In the genomic region with DNA sequence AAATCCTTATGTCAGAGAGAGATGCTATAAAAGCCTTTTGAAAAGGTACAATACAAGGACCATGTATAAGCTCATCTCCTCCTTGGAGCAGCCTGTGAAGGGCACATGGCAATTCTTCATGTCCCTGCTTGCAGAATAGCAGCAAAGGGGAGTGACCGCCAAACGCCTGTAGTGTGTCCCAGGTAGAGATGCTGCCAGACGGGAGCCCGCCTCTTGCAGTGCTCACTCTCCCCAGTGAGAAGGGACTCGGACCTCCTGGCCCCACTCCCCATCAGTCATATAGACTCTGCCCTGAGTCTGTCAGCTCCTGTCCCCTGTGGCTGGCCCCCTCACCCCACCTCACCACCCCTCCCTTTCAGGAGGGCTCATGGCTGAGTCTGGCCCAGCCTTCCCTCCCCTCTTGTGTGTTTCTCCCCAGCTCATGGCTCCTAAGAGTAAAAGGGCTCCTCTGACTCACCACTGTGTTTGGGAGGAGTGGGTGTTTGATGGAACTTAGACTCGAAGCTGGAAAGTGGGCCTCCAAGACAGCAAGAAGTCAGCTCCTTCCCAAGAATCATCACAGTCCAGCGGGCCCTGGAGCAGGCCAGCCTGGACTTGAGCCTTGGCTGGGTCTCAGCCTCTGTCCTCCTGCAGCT, we compare ENCODE assay signal across 15 cellular contexts. TPM values are rescaled to one million over a fixed set of nuclear protein-coding genes. Genes with fewer than 3 reads are reported as not detected.
DNase-seq lines count a peak whose midpoint lies in the region; ATAC-seq and TF ChIP-seq lines count a peak whose summit lies in the region.
"Had no signal": no experiment of that assay in that cellular context is flagged by ENCODE, and none has a peak within 500 bp of the region (broad histone marks: within the 10 kb centered on the region; RNA-seq: fewer than 3 reads in every experiment).

No MANE protein-coding gene starts in this region.

- POLR2A ChIA-PET in activated CD8-positive, alpha-beta T cell treated with anti-CD3 and anti-CD28 coated beads, Interleukin-2, amount 10 ng/mL, durations not matched to agents 7 days and 5 days (lab: Charles Lee), result interaction anchor here (0.8 to 1.0 kb wide), 2 partner anchors 11 to 49 kb away, joined by 3 read pairs; no protein-coding TSS in a partner anchor
- POLR2A ChIA-PET in HEK293T (lab: Yijun Ruan, JAX), result interaction anchor here (0.6 kb wide), 1 partner anchor 14 kb away, joined by 4 read pairs; no protein-coding TSS in a partner anchor

- peak overlapping the region; percentile 62 for H3K27ac Mint-ChIP-seq in activated CD8-positive, alpha-beta T cell treated with anti-CD3 and anti-CD28 coated beads, Interleukin-2, amount 10 ng/mL, durations not matched to agents 7 days and 5 days
- H3K27ac Mint-ChIP-seq in memory B cell, result peak overlapping the region; percentile 86

- no peaks in the 10 kb centered on the region for H3K27me3 Mint-ChIP-seq in activated CD8-positive, alpha-beta T cell treated with anti-CD3 and anti-CD28 coated beads, Interleukin-2, amount 10 ng/mL, durations not matched to agents 7 days and 5 days (ENCODE audit: low read depth)
- H3K27me3 Mint-ChIP-seq in memory B cell, result no peaks in the 10 kb centered on the region

- peak; percentile 14 for DNase-seq in stimulated activated CD4-positive, alpha-beta T cell treated with anti-CD3 and anti-CD28 coated beads, Interleukin-15, amount 100 ng/mL, for 24 hours
- no peak for DNase-seq in stimulated activated CD4-positive, alpha-beta T cell treated with anti-CD3 and anti-CD28 coated beads, Interleukin-2, amount 100 ng/mL, for 48 hours
- no peak for DNase-seq in activated CD8-positive, alpha-beta T cell treated with anti-CD3 and anti-CD28 coated beads, Interleukin-2, amount 10 ng/mL, durations not matched to agents 7 days and 5 days
- DNase-seq in memory B cell (ENCODE audit: low spot score in 2 of 2) (no peak), HEK293T (ENCODE audit: extremely low spot score) (no peak), NCI-H774 (lab: John Stamatoyannopoulos, UW) (no peak)
- DNase-seq: activated gamma-delta T cell; AML-193; brain microvascular endothelial cell; dermis blood vessel endothelial cell; NCI-H1092; PC-3; stimulated activated CD8-positive, alpha-beta memory T cell treated with anti-CD3 and anti-CD28 coated beads, Interleukin-4, amount 100 ng/mL, for 48 hours had no signal

- no peaks in the 10 kb centered on the region for H3K9me3 Mint-ChIP-seq in activated CD8-positive, alpha-beta T cell treated with anti-CD3 and anti-CD28 coated beads, Interleukin-2, amount 10 ng/mL, durations not matched to agents 7 days and 5 days (ENCODE audit: insufficient read depth)
- no peaks in the 10 kb centered on the region for H3K9me3 Mint-ChIP-seq in memory B cell
- H3K9me3 Mint-ChIP-seq: GM23338 had no signal

- no peak for ATAC-seq in activated CD8-positive, alpha-beta T cell treated with anti-CD3 and anti-CD28 coated beads, Interleukin-2, amount 10 ng/mL, durations not matched to agents 7 days and 5 days
- ATAC-seq in memory B cell (ENCODE audit: low read depth), result no peak
- ATAC-seq in HG03520 (IDR thresholded peaks at IDR 0.05; ENCODE audit: unreplicated experiment), result no peak
- ATAC-seq: GM23338, PC-3 had no signal

- peaks cover 19% of the 10 kb centered on the region for H3K4me1 Mint-ChIP-seq in activated CD8-positive, alpha-beta T cell treated with anti-CD3 and anti-CD28 coated beads, Interleukin-2, amount 10 ng/mL, durations not matched to agents 7 days and 5 days (ENCODE audit: low read depth)
- H3K4me1 Mint-ChIP-seq in memory B cell, result peaks cover 22% of the 10 kb centered on the region
- H3K4me1 Mint-ChIP-seq: GM23338 had no signal

- H3K36me3 Mint-ChIP-seq in activated CD8-positive, alpha-beta T cell treated with anti-CD3 and anti-CD28 coated beads, Interleukin-2, amount 10 ng/mL, durations not matched to agents 7 days and 5 days (ENCODE audit: low read depth), result peaks cover 71% of the 10 kb centered on the region
- peaks cover 11% of the 10 kb centered on the region for H3K36me3 Mint-ChIP-seq in memory B cell

- no peak overlapping the region for H3K4me3 Mint-ChIP-seq in activated CD8-positive, alpha-beta T cell treated with anti-CD3 and anti-CD28 coated beads, Interleukin-2, amount 10 ng/mL, durations not matched to agents 7 days and 5 days
- H3K4me3 Mint-ChIP-seq in memory B cell, result no peak overlapping the region
- H3K4me3 Mint-ChIP-seq: GM23338 had no signal

- CTCF ChIA-PET in activated CD8-positive, alpha-beta T cell treated with anti-CD3 and anti-CD28 coated beads, Interleukin-2, amount 10 ng/mL, durations not matched to agents 7 days and 5 days (lab: Charles Lee), result interaction anchor here (1.3 to 1.7 kb wide), 2 partner anchors 11 to 62 kb away, joined by 3 to 11 read pairs; no protein-coding TSS in a partner anchor
- CTCF ChIA-PET in HEK293T (lab: Yijun Ruan, JAX), result interaction anchor here (2.7 kb wide), 1 partner anchor 10 kb away, joined by 14 read pairs; no protein-coding TSS in a partner anchor

TF ChIP-seq in HEK293T, 16 proteins besides CTCF, POLR2A, EP300 and RAD21:
- TF ChIP-seq, protein P1, sequence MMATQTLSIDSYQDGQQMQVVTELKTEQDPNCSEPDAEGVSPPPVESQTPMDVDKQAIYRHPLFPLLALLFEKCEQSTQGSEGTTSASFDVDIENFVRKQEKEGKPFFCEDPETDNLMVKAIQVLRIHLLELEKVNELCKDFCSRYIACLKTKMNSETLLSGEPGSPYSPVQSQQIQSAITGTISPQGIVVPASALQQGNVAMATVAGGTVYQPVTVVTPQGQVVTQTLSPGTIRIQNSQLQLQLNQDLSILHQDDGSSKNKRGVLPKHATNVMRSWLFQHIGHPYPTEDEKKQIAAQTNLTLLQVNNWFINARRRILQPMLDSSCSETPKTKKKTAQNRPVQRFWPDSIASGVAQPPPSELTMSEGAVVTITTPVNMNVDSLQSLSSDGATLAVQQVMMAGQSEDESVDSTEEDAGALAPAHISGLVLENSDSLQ (IDR thresholded peaks at IDR 0.05), result no peak
- TF ChIP-seq SP1 (IDR thresholded peaks at IDR 0.05), result no peak
- TF ChIP-seq HDGF (IDR thresholded peaks at IDR 0.05; ENCODE audit: borderline replicate concordance), result no peak
- no peak for TF ChIP-seq NFRKB (IDR thresholded peaks at IDR 0.05)
- TF ChIP-seq SUZ12 (IDR thresholded peaks at IDR 0.05), result no peak
- TF ChIP-seq FOXK2 (IDR thresholded peaks at IDR 0.05), result no peak
- no peak for TF ChIP-seq FOXA1 (IDR thresholded peaks at IDR 0.05)

RNA-seq across cellular contexts. Expression of gene DEGS2, which starts 41.0 kb away (rescaled TPM):
- under 1 TPM; 0.05 to 0.39 TPM for total RNA-seq in activated CD8-positive, alpha-beta T cell treated with anti-CD3 and anti-CD28 coated beads, Interleukin-2, amount 10 ng/mL, durations not matched to agents 7 days and 5 days

RNA-seq across cellular contexts. Expression of gene EVL, which starts 53.3 kb away (rescaled TPM):
- total RNA-seq in activated CD8-positive, alpha-beta T cell treated with anti-CD3 and anti-CD28 coated beads, Interleukin-2, amount 10 ng/mL, durations not matched to agents 7 days and 5 days, result 100 to 1,000 TPM; 863 to 926 TPM
